In genomic region chr7:19404912-19405329, GRCh38 we compare ENCODE assay signal across 11 cellular contexts.
DNase-seq lines count a peak whose midpoint lies in the region; ATAC-seq and TF ChIP-seq lines count a peak whose summit lies in the region.
"Had no signal": no experiment of that assay in that cellular context is flagged by ENCODE, and none has a peak within 500 bp of the region (broad histone marks: within the 10 kb centered on the region; RNA-seq: fewer than 3 reads in every experiment).

No MANE protein-coding gene starts in this region.

- no peaks in the 10 kb centered on the region for H3K9me3 Mint-ChIP-seq in activated naive CD8-positive, alpha-beta T cell treated with anti-CD3 and anti-CD28 coated beads, Interleukin-2, amount 10 ng/mL, durations not matched to agents 7 days and 5 days
- no peaks in the 10 kb centered on the region for H3K9me3 Mint-ChIP-seq in activated naive CD8-positive, alpha-beta T cell treated with anti-CD3 and anti-CD28 coated beads for 36 hours

- no peaks in the 10 kb centered on the region; the same call in 1 of the 2 replicates for H3K9me3 ChIP-seq in SJCRH30 (replicated peaks)
- H3K9me3 ChIP-seq: upper lobe of left lung had no signal

- H3K27me3 Mint-ChIP-seq in activated naive CD8-positive, alpha-beta T cell treated with anti-CD3 and anti-CD28 coated beads, Interleukin-2, amount 10 ng/mL, durations not matched to agents 7 days and 5 days, result no peaks in the 10 kb centered on the region
- H3K27me3 Mint-ChIP-seq in activated naive CD8-positive, alpha-beta T cell treated with anti-CD3 and anti-CD28 coated beads for 36 hours, result no peaks in the 10 kb centered on the region

- no peaks in the 10 kb centered on the region for H3K36me3 Mint-ChIP-seq in activated naive CD8-positive, alpha-beta T cell treated with anti-CD3 and anti-CD28 coated beads, Interleukin-2, amount 10 ng/mL, durations not matched to agents 7 days and 5 days
- H3K36me3 Mint-ChIP-seq in activated naive CD8-positive, alpha-beta T cell treated with anti-CD3 and anti-CD28 coated beads for 36 hours, result no peaks in the 10 kb centered on the region

- no peak overlapping the region for H3K4me3 Mint-ChIP-seq in activated naive CD8-positive, alpha-beta T cell treated with anti-CD3 and anti-CD28 coated beads, Interleukin-2, amount 10 ng/mL, durations not matched to agents 7 days and 5 days
- no peak overlapping the region for H3K4me3 Mint-ChIP-seq in activated naive CD8-positive, alpha-beta T cell treated with anti-CD3 and anti-CD28 coated beads for 36 hours

- H3K4me3 ChIP-seq in SJCRH30 (no peak overlapping the region), fibroblast of pulmonary artery (replicated peaks; ENCODE audit: low read depth, low read length) (peak overlapping the region; percentile 38)
- H3K4me3 ChIP-seq: upper lobe of left lung had no signal

- TF ChIP-seq CTCF in fibroblast of pulmonary artery (IDR thresholded peaks at IDR 0.05; ENCODE audit: low read length, missing control alignments), result no peak

- H3K4me1 Mint-ChIP-seq in activated naive CD8-positive, alpha-beta T cell treated with anti-CD3 and anti-CD28 coated beads, Interleukin-2, amount 10 ng/mL, durations not matched to agents 7 days and 5 days, result no peaks in the 10 kb centered on the region
- H3K4me1 Mint-ChIP-seq in activated naive CD8-positive, alpha-beta T cell treated with anti-CD3 and anti-CD28 coated beads for 36 hours, result no peaks in the 10 kb centered on the region

- ATAC-seq in activated naive CD8-positive, alpha-beta T cell treated with anti-CD3 and anti-CD28 coated beads, Interleukin-2, amount 10 ng/mL, durations not matched to agents 7 days and 5 days (ENCODE audit: low read depth), result no peak
- no peak for ATAC-seq in GM21423 (IDR thresholded peaks at IDR 0.05; ENCODE audit: unreplicated experiment)

- DNase-seq in activated naive CD8-positive, alpha-beta T cell treated with anti-CD3 and anti-CD28 coated beads, Interleukin-2, amount 10 ng/mL, durations not matched to agents 7 days and 5 days, result no peak
- DNase-seq in activated naive CD8-positive, alpha-beta T cell treated with anti-CD3 and anti-CD28 coated beads for 36 hours, result no peak
- peak; percentile 66 to 76 for DNase-seq in SJCRH30
- peak; percentile 95 for DNase-seq in fibroblast of pulmonary artery (ENCODE audit: low read depth)
- DNase-seq in smooth muscle cell of the brain vasculature (ENCODE audit: low read depth, low spot score), result peak; percentile 82
- no peak for DNase-seq in NOMO-1 treated with dmso at 0.1 percent for 144 hours (lab: John Stamatoyannopoulos, UW; ENCODE audit: unreplicated experiment)
- no peak for DNase-seq in activated CD4-positive, alpha-beta T cell treated with anti-CD3 and anti-CD28 coated beads, Interleukin-2, amount 50 U/mL, for 1 hour
- DNase-seq: NCI-H1694, upper lobe of left lung had no signal

- no peak overlapping the region for H3K27ac ChIP-seq in SJCRH30
- H3K27ac ChIP-seq: C4-2B, upper lobe of left lung had no signal

- H3K27ac Mint-ChIP-seq in activated naive CD8-positive, alpha-beta T cell treated with anti-CD3 and anti-CD28 coated beads, Interleukin-2, amount 10 ng/mL, durations not matched to agents 7 days and 5 days, result peak overlapping the region; percentile 39
- no peak overlapping the region for H3K27ac Mint-ChIP-seq in activated naive CD8-positive, alpha-beta T cell treated with anti-CD3 and anti-CD28 coated beads for 36 hours

- H3K36me3 ChIP-seq in SJCRH30, result no peaks in the 10 kb centered on the region
- H3K36me3 ChIP-seq: upper lobe of left lung had no signal

- POLR2A ChIA-PET in activated naive CD8-positive, alpha-beta T cell treated with anti-CD3 and anti-CD28 coated beads, Interleukin-2, amount 10 ng/mL, durations not matched to agents 7 days and 5 days (lab: Charles Lee), result no interaction called here

- H3K27me3 ChIP-seq in SJCRH30, result no peaks in the 10 kb centered on the region
- H3K27me3 ChIP-seq: upper lobe of left lung had no signal

- H3K4me1 ChIP-seq in SJCRH30, result peaks cover 14% of the 10 kb centered on the region
- H3K4me1 ChIP-seq: upper lobe of left lung had no signal

Comparison
In these comparisons a context has a peak if more than half of its experiments do, and no peak if none do; other contexts are left out.
1. DNase-seq: peak in SJCRH30 (2 of 2), fibroblast of pulmonary artery (single experiment) and smooth muscle cell of the brain vasculature (single experiment); none in activated naive CD8-positive, alpha-beta T cell treated with anti-CD3 and anti-CD28 coated beads, Interleukin-2, amount 10 ng/mL, durations not matched to agents 7 days and 5 days (single experiment), activated naive CD8-positive, alpha-beta T cell treated with anti-CD3 and anti-CD28 coated beads for 36 hours (single experiment), NOMO-1 treated with dmso at 0.1 percent for 144 hours (single experiment) and activated CD4-positive, alpha-beta T cell treated with anti-CD3 and anti-CD28 coated beads, Interleukin-2, amount 50 U/mL, for 1 hour (single experiment).